In genomic region chr15:47196057-47196456, GRCh38 we compare ENCODE assay signal across 8 cellular contexts.
DNase-seq lines count a peak whose midpoint lies in the region; ATAC-seq and TF ChIP-seq lines count a peak whose summit lies in the region.

No MANE protein-coding gene starts in this region.

- CTCF ChIA-PET in CD4-positive, alpha-beta memory T cell (lab: Charles Lee; ENCODE audit: partially characterized antibody): interaction anchor here (1.9 to 2.7 kb wide), 2 partner anchors 1090 to 1156 kb away, joined by 14 to 17 read pairs; no protein-coding TSS in a partner anchor
- CTCF ChIA-PET in activated CD4-positive, alpha-beta T cell treated with anti-CD3 and anti-CD28 coated beads, Interleukin-2, amount 10 ng/mL, durations not matched to agents 7 days and 5 days (lab: Charles Lee): interaction anchor here (1.0 to 1.4 kb wide), 3 partner anchors 792 to 1091 kb away, joined by 3 to 6 read pairs (median 3); no protein-coding TSS in a partner anchor

- H3K4me3 Mint-ChIP-seq in CD4-positive, alpha-beta memory T cell: no peak overlapping the region
- no peak overlapping the region for H3K4me3 Mint-ChIP-seq in activated CD4-positive, alpha-beta T cell treated with anti-CD3 and anti-CD28 coated beads, Interleukin-2, amount 10 ng/mL, durations not matched to agents 7 days and 5 days

- no peak overlapping the region for H3K27ac ChIP-seq in CD4-positive, alpha-beta memory T cell (ENCODE audit: low read depth, low read length)
- no peak overlapping the region for H3K27ac ChIP-seq in esophagus muscularis mucosa (replicated peaks in 1 of 4)
- no peak overlapping the region for H3K27ac ChIP-seq in suprapubic skin

- H3K27me3 ChIP-seq in CD4-positive, alpha-beta memory T cell (ENCODE audit: insufficient read depth, low read length): no peaks in the 10 kb centered on the region
- H3K27me3 ChIP-seq in esophagus muscularis mucosa (no peaks in the 10 kb centered on the region), suprapubic skin (no peaks in the 10 kb centered on the region)

- H3K4me1 ChIP-seq in CD4-positive, alpha-beta memory T cell (ENCODE audit: insufficient read depth, low read length): no peaks in the 10 kb centered on the region
- peaks cover 0 to 9% (median 4%) of the 10 kb centered on the region in 4 donors for H3K4me1 ChIP-seq in esophagus muscularis mucosa
- H3K4me1 ChIP-seq in suprapubic skin: peaks cover 3% of the 10 kb centered on the region

- no peaks in the 10 kb centered on the region for H3K27me3 Mint-ChIP-seq in CD4-positive, alpha-beta memory T cell
- H3K27me3 Mint-ChIP-seq in activated CD4-positive, alpha-beta T cell treated with anti-CD3 and anti-CD28 coated beads, Interleukin-2, amount 10 ng/mL, durations not matched to agents 7 days and 5 days: no peaks in the 10 kb centered on the region

- H3K36me3 ChIP-seq in CD4-positive, alpha-beta memory T cell (ENCODE audit: insufficient read depth, low read length): no peaks in the 10 kb centered on the region
- H3K36me3 ChIP-seq in esophagus muscularis mucosa (no peaks in the 10 kb centered on the region), suprapubic skin (no peaks in the 10 kb centered on the region)

- intact Hi-C loops in CD4-positive, alpha-beta memory T cell (cut with micrococcal nuclease): loop anchor here (5.0 kb wide), 1 partner anchor 791 kb away; no protein-coding TSS in a partner anchor
- intact Hi-C loops in esophagus muscularis mucosa (cut with DNase I): loop anchor here (2.0 to 10.0 kb wide), 5 partner anchors 279 to 1091 kb away; partner anchors contain the start of gene SEMA6D

- no peak overlapping the region for H3K27ac Mint-ChIP-seq in CD4-positive, alpha-beta memory T cell
- no peak overlapping the region for H3K27ac Mint-ChIP-seq in activated CD4-positive, alpha-beta T cell treated with anti-CD3 and anti-CD28 coated beads, Interleukin-2, amount 10 ng/mL, durations not matched to agents 7 days and 5 days

- ATAC-seq in GM19351 (IDR thresholded peaks at IDR 0.05; ENCODE audit: unreplicated experiment) (peak; percentile 98), HG03469 (IDR thresholded peaks at IDR 0.05; ENCODE audit: unreplicated experiment) (peak; percentile 90)

- no peaks in the 10 kb centered on the region for H3K4me1 Mint-ChIP-seq in CD4-positive, alpha-beta memory T cell
- no peaks in the 10 kb centered on the region for H3K4me1 Mint-ChIP-seq in activated CD4-positive, alpha-beta T cell treated with anti-CD3 and anti-CD28 coated beads, Interleukin-2, amount 10 ng/mL, durations not matched to agents 7 days and 5 days

- TF ChIP-seq POLR2A in esophagus muscularis mucosa (IDR thresholded peaks at IDR 0.05; ENCODE audit: low read depth) (no peak), suprapubic skin (IDR thresholded peaks at IDR 0.05) (no peak)

- TF ChIP-seq EP300 in esophagus muscularis mucosa (IDR thresholded peaks at IDR 0.05) (no peak), suprapubic skin (IDR thresholded peaks at IDR 0.05) (no peak)

- H3K9me3 ChIP-seq in CD4-positive, alpha-beta memory T cell (ENCODE audit: control insufficient read depth in 1 of 2, low read length in 2 of 2): no peaks in the 10 kb centered on the region
- no peaks in the 10 kb centered on the region for H3K9me3 ChIP-seq in esophagus muscularis mucosa
- H3K9me3 ChIP-seq in suprapubic skin: no peaks in the 10 kb centered on the region

- WGBS in esophagus muscularis mucosa: 0% methylated on average over 3 of the region's 4 CpGs
- 0% methylated on average over 4 of the region's 4 CpGs for WGBS in suprapubic skin

- DNase-seq in CD4-positive, alpha-beta memory T cell: peak; percentile 3 to 37 (median 8)
- DNase-seq in NCI-H446 treated with DMSO at 0.1 percent for 48 hours (lab: John Stamatoyannopoulos, UW) (peak; percentile 91), esophagus muscularis mucosa (ENCODE audit: extremely low spot score) (no peak), myocyte (ENCODE audit: low read depth) (peak; percentile 77), suprapubic skin (ENCODE audit: low spot score in 2 of 2) (peak; percentile 73 to 84)
- DNase-seq in activated CD4-positive, alpha-beta T cell treated with anti-CD3 and anti-CD28 coated beads, Interleukin-2, amount 10 ng/mL, durations not matched to agents 7 days and 5 days: peak; percentile 57

- H3K36me3 Mint-ChIP-seq in CD4-positive, alpha-beta memory T cell: no peaks in the 10 kb centered on the region
- H3K36me3 Mint-ChIP-seq in activated CD4-positive, alpha-beta T cell treated with anti-CD3 and anti-CD28 coated beads, Interleukin-2, amount 10 ng/mL, durations not matched to agents 7 days and 5 days (ENCODE audit: low read depth): no peaks in the 10 kb centered on the region

- POLR2A ChIA-PET in CD4-positive, alpha-beta memory T cell (lab: Charles Lee; ENCODE audit: partially characterized antibody): no interaction called here
- POLR2A ChIA-PET in activated CD4-positive, alpha-beta T cell treated with anti-CD3 and anti-CD28 coated beads, Interleukin-2, amount 10 ng/mL, durations not matched to agents 7 days and 5 days (lab: Charles Lee): no interaction called here

- no peaks in the 10 kb centered on the region for H3K9me3 Mint-ChIP-seq in CD4-positive, alpha-beta memory T cell
- H3K9me3 Mint-ChIP-seq in activated CD4-positive, alpha-beta T cell treated with anti-CD3 and anti-CD28 coated beads, Interleukin-2, amount 10 ng/mL, durations not matched to agents 7 days and 5 days: no peaks in the 10 kb centered on the region

- peak; percentile 79 to 82 (median 80) for TF ChIP-seq CTCF in esophagus muscularis mucosa (IDR thresholded peaks at IDR 0.05)
- TF ChIP-seq CTCF in suprapubic skin (IDR thresholded peaks at IDR 0.05): peak; percentile 70 to 74

- no peak overlapping the region for H3K4me3 ChIP-seq in CD4-positive, alpha-beta memory T cell (ENCODE audit: low read length in 2 of 2)
- H3K4me3 ChIP-seq in esophagus muscularis mucosa (no peak overlapping the region), suprapubic skin (no peak overlapping the region)
